8 cellular contexts compared by ENCODE assay signal in genomic region chr10:80664071-80664680, GRCh38.
DNase-seq lines count a peak whose midpoint lies in the region; ATAC-seq and TF ChIP-seq lines count a peak whose summit lies in the region.

No MANE protein-coding gene starts in this region.

- TF ChIP-seq CTCF in dorsolateral prefrontal cortex (IDR thresholded peaks at IDR 0.05 in 54 of 56, conservative IDR thresholded peaks at IDR 0.05 in 2 of 56; ENCODE audit: low read depth in 1 of 56, partially characterized antibody in 56 of 56) (peak; percentile 76 to 94 (median 88)), lower lobe of right lung (IDR thresholded peaks at IDR 0.05) (peak; percentile 86)

- H3K27ac ChIP-seq in dorsolateral prefrontal cortex (no peak overlapping the region), lower lobe of right lung (no peak overlapping the region)

- H3K4me3 ChIP-seq in dorsolateral prefrontal cortex = peak overlapping the region in 2 of 59 donors; percentile 3 to 7
- H3K4me3 ChIP-seq in lower lobe of right lung = no peak overlapping the region

- peaks cover 18% of the 10 kb centered on the region for H3K4me1 ChIP-seq in lower lobe of right lung

- intact Hi-C loops in dorsolateral prefrontal cortex (cut with DNase I) = loop anchor here (5.0 kb wide), 2 partner anchors 212 to 258 kb away; partner anchors contain the start of gene TSPAN14 (in 1 of the 2)
- intact Hi-C loops in lower lobe of right lung (cut with DNase I) = no loop called here

- H3K9me3 ChIP-seq in lower lobe of right lung = no peaks in the 10 kb centered on the region

- H3K27me3 ChIP-seq in dorsolateral prefrontal cortex (no peaks in the 10 kb centered on the region), lower lobe of right lung (ENCODE audit: low read depth) (no peaks in the 10 kb centered on the region)

- peak; percentile 58 for DNase-seq in activated CD4-positive, CD25-positive, alpha-beta regulatory T cell treated with anti-CD3 and anti-CD28 coated beads, Interleukin-2, amount 50 U/mL, for 72 hours
- DNase-seq in NCI-H2171 (lab: John Stamatoyannopoulos, UW) (peak; percentile 4), dorsolateral prefrontal cortex (peak; percentile 34 to 88 (median 81)), lower lobe of right lung (peak; percentile 81)
- DNase-seq in activated CD4-positive, alpha-beta T cell treated with anti-CD3 and anti-CD28 coated beads for 1 hour = peak; percentile 12
- DNase-seq in stimulated activated CD8-positive, alpha-beta memory T cell treated with anti-CD3 and anti-CD28 coated beads, Interleukin-4, amount 100 ng/mL, for 24 hours (ENCODE audit: low read depth) = peak; percentile 29

- ATAC-seq in activated CD4-positive, CD25-positive, alpha-beta regulatory T cell treated with anti-CD3 and anti-CD28 coated beads, Interleukin-2, amount 50 U/mL, for 24 hours = no peak
- ATAC-seq in HG02763 (IDR thresholded peaks at IDR 0.05; ENCODE audit: unreplicated experiment) (peak; percentile 48), lower lobe of right lung (peak; percentile 85 to 88)

- H3K36me3 ChIP-seq in lower lobe of right lung = no peaks in the 10 kb centered on the region

Comparison
In these comparisons a context has a peak if more than half of its experiments do, and no peak if none do; other contexts are left out.
1. DNase-seq: peak in every context shown above with its lines; median percentile 81 in dorsolateral prefrontal cortex; 81 in lower lobe of right lung; 58 in activated CD4-positive, CD25-positive, alpha-beta regulatory T cell treated with anti-CD3 and anti-CD28 coated beads, Interleukin-2, amount 50 U/mL, for 72 hours; 29 in stimulated activated CD8-positive, alpha-beta memory T cell treated with anti-CD3 and anti-CD28 coated beads, Interleukin-4, amount 100 ng/mL, for 24 hours; 12 in activated CD4-positive, alpha-beta T cell treated with anti-CD3 and anti-CD28 coated beads for 1 hour; 4 in NCI-H2171.
2. ATAC-seq: peak in HG02763 (single experiment) and lower lobe of right lung (2 of 2); none in activated CD4-positive, CD25-positive, alpha-beta regulatory T cell treated with anti-CD3 and anti-CD28 coated beads, Interleukin-2, amount 50 U/mL, for 24 hours (0 of 2).